8 cellular contexts compared by ENCODE assay signal in the genomic region with DNA sequence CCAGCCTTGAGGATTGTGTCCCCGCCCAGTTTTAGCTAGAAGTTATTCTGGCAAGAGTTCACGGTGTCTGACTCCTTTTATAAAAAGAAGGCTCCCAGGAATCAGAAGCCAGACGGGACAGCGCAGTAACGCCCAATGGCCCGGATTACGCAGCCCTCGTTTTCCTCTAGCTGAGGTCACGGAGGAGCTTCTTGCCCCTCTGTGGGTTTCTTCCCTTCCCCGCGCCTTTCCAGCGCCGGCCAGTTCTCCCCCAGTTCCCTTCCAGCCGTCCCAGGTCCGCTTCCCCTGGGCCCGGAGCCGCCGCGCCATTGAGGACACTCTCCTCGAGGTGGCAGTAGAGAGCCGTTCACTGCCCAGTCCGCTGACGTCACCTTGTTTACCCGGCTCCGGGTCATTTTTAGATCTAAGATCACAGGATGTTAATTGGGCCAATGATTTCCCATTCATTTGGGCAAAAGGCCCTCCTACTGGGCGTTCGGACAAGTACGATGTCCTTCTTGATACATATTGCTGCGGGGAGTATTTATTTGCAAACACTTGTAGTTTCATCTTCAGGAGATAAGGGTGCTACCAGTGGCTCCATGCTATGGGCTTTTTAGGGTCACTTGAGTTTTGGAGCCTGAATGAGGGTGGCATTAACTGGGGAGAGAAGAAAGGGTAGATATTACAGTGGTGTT.
DNase-seq lines count a peak whose midpoint lies in the region; ATAC-seq and TF ChIP-seq lines count a peak whose summit lies in the region.

No MANE protein-coding gene starts in this region.

- H3K4me3 Mint-ChIP-seq in CD4-positive, alpha-beta memory T cell = peak overlapping the region; percentile 84 to 91 (median 88)

- H3K4me3 ChIP-seq in CD4-positive, alpha-beta memory T cell (ENCODE audit: low read length in 2 of 2) = peak overlapping the region; percentile 57 to 86
- peak overlapping the region; percentile 49 for H3K4me3 ChIP-seq in OCI-LY1 (ENCODE audit: low read depth, low read length, poor library complexity, severe bottlenecking)
- H3K4me3 ChIP-seq in mononuclear cell (ENCODE audit: low read length) = peak overlapping the region; percentile 37

- peaks cover 5 to 13% (median 7%) of the 10 kb centered on the region in 4 donors for H3K4me1 Mint-ChIP-seq in CD4-positive, alpha-beta memory T cell

- H3K36me3 ChIP-seq in CD4-positive, alpha-beta memory T cell (ENCODE audit: insufficient read depth, low read length) = no peaks in the 10 kb centered on the region
- no peaks in the 10 kb centered on the region for H3K36me3 ChIP-seq in OCI-LY1 (ENCODE audit: insufficient read depth, low read length)

- peak overlapping the region; percentile 23 for H3K27ac ChIP-seq in CD4-positive, alpha-beta memory T cell (ENCODE audit: low read depth, low read length)
- H3K27ac ChIP-seq in OCI-LY1 (ENCODE audit: low read depth, low read length, poor library complexity, severe bottlenecking) = no peak overlapping the region

- peak overlapping the region; percentile 51 to 97 (median 95) for H3K27ac Mint-ChIP-seq in CD4-positive, alpha-beta memory T cell

- H3K27me3 ChIP-seq in CD4-positive, alpha-beta memory T cell (ENCODE audit: insufficient read depth, low read length) = no peaks in the 10 kb centered on the region
- H3K27me3 ChIP-seq in OCI-LY1 (ENCODE audit: insufficient read depth, low read length) (no peaks in the 10 kb centered on the region), mononuclear cell (ENCODE audit: insufficient read depth, low read length) (no peaks in the 10 kb centered on the region)

- peaks cover 10% of the 10 kb centered on the region for H3K4me1 ChIP-seq in CD4-positive, alpha-beta memory T cell (ENCODE audit: insufficient read depth, low read length)
- H3K4me1 ChIP-seq in OCI-LY1 (ENCODE audit: insufficient read depth, low read length, severe bottlenecking) = peaks cover 6% of the 10 kb centered on the region
- H3K4me1 ChIP-seq in mononuclear cell (ENCODE audit: insufficient read depth, low read length) = peaks cover 32% of the 10 kb centered on the region

- H3K9me2 ChIP-seq in OCI-LY1 (ENCODE audit: low read depth, low read length) = no peaks in the 10 kb centered on the region

- H3K9ac ChIP-seq in OCI-LY1 (ENCODE audit: low read length) = no peak overlapping the region

- ATAC-seq in GM19467 (IDR thresholded peaks at IDR 0.05; ENCODE audit: unreplicated experiment) = peak; percentile 55

- peak; percentile 76 to 81 (median 78) for DNase-seq in CD4-positive, alpha-beta memory T cell
- peak; percentile 77 for DNase-seq in HuH-7 (ENCODE audit: low spot score)
- DNase-seq in activated T-cell treated with anti-CD3 and anti-CD28 coated beads for 24 hours (ENCODE audit: low read depth) = peak; percentile 78
- peak; percentile 70 for DNase-seq in epidermal melanocyte (ENCODE audit: insufficient read length, low spot score)
- peak; percentile 64 to 65 for DNase-seq in stimulated activated CD8-positive, alpha-beta memory T cell treated with anti-CD3 and anti-CD28 coated beads, Interleukin-15, amount 100 ng/mL, for 48 hours (ENCODE audit: low read depth in 2 of 2)

- intact Hi-C loops in CD4-positive, alpha-beta memory T cell (cut with micrococcal nuclease) = loop anchor here (1.0 to 2.0 kb wide), 8 partner anchors 33 to 392 kb away; partner anchors contain the start of gene PPM1B

- no peaks in the 10 kb centered on the region for H4K20me1 ChIP-seq in OCI-LY1 (ENCODE audit: insufficient read depth, low read length)

- no peaks in the 10 kb centered on the region for H3K79me2 ChIP-seq in OCI-LY1 (ENCODE audit: insufficient read depth, low read length)

- H3K4me2 ChIP-seq in OCI-LY1 (ENCODE audit: low read length) = peak overlapping the region; percentile 64

- TF ChIP-seq CTCF in OCI-LY1 (IDR thresholded peaks at IDR 0.05; ENCODE audit: low read length) = peak; percentile 94

- no peaks in the 10 kb centered on the region for H3F3A ChIP-seq in OCI-LY1 (ENCODE audit: insufficient read depth, low read length)

- H3K36me3 Mint-ChIP-seq in CD4-positive, alpha-beta memory T cell = no peaks in the 10 kb centered on the region

- CTCF ChIA-PET in CD4-positive, alpha-beta memory T cell (lab: Charles Lee; ENCODE audit: partially characterized antibody) = interaction anchor here (0.5 to 3.2 kb wide), 35 partner anchors 8 to 870 kb away, joined by 3 to 21 read pairs (median 3); no protein-coding TSS in a partner anchor

- H3K27me3 Mint-ChIP-seq in CD4-positive, alpha-beta memory T cell = no peaks in the 10 kb centered on the region

- POLR2A ChIA-PET in CD4-positive, alpha-beta memory T cell (lab: Charles Lee; ENCODE audit: partially characterized antibody) = interaction anchor here (2.7 kb wide), 1 partner anchor 81 kb away, joined by 10 read pairs; the partner anchor contains the start of gene PPM1B

- no peaks in the 10 kb centered on the region for H3K9me3 ChIP-seq in CD4-positive, alpha-beta memory T cell (ENCODE audit: control insufficient read depth in 1 of 2, low read length in 2 of 2)
- H3K9me3 ChIP-seq in OCI-LY1 (ENCODE audit: low read length) = no peaks in the 10 kb centered on the region
- H3K9me3 ChIP-seq in mononuclear cell (ENCODE audit: low read depth, low read length) = no peaks in the 10 kb centered on the region

- H3K9me3 Mint-ChIP-seq in CD4-positive, alpha-beta memory T cell = no peaks in the 10 kb centered on the region

- H2AFZ ChIP-seq in OCI-LY1 (ENCODE audit: low read length) = no peak overlapping the region
